Comparison of ENCODE assay signal across 15 cellular contexts in the genomic region with DNA sequence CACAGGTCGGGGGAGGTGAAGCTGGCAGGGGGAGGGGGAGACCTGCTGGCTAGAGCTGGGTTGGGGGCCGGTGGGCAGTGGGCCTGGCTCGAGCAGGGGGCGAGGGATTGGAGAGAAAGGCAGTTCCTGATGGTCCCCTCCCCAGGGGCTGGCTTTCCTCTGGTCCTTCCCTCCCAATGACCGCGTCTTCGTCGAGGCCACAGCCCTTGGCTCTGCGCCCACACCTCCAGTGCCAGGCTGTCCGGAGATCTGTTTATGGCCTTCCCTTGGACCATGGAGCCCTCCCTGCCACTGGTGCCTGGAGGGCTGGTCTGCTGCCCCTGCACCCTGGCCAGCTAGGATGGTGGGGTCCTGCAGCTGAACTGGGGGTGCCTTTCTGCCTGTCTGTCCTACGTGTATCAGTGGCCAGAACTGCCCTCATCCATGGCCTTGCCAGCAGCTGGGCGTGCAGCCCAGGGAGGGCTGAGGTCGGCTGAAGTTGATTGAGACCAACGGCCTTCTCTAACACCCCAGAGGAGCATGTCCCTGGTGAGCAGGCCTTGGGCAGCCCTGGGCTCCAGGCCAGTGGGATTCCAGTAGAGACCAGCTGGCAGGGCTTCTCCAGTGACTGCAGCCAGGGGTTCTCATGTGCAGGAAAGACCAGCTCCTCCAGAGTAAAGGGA. TPM values are rescaled to one million over a fixed set of nuclear protein-coding genes. Genes with fewer than 3 reads are reported as not detected.
A peak's percentile ranks its signal among the peaks of the same experiment; 100 is the strongest.
DNase-seq lines count a peak whose midpoint lies in the region; ATAC-seq, FAIRE-seq and TF ChIP-seq lines count a peak whose summit lies in the region.
"Had no signal": no experiment of that assay in that cellular context is flagged by ENCODE, and none has a peak within 500 bp of the region (broad histone marks: within the 10 kb centered on the region; RNA-seq: fewer than 3 reads in every experiment).

No MANE protein-coding gene starts in this region.

- no peak for FAIRE-seq in pancreas (lab: Jason Lieb, UNC)

- peaks cover 9 to 15% (median 13%) of the 10 kb centered on the region in 3 donors for H3K4me1 ChIP-seq in pancreas

- peak overlapping the region; percentile 11 for H3K4me3 Mint-ChIP-seq in activated B cell treated with CpG ODN at 0.5 μM for 24 hours
- H3K4me3 Mint-ChIP-seq: activated CD4-positive, alpha-beta T cell treated with anti-CD3 and anti-CD28 coated beads, Interleukin-2, amount 10 ng/mL, durations not matched to agents 7 days and 5 days; natural killer cell treated with Interleukin-12 subunit alpha and Interleukin-12 subunit beta and Interleukin-15 and Interleukin-18, amount 100 ng/mL, for 72 hours; type B pancreatic cell had no signal

- CTCF ChIA-PET in activated B cell treated with CpG ODN at 0.5 μM for 24 hours (lab: Charles Lee) = interaction anchor here (1.0 kb wide), 1 partner anchor 60 kb away, joined by 3 read pairs; no protein-coding TSS in a partner anchor

- peak overlapping the region in 2 of 4 donors; percentile 29 to 46 for H3K27ac ChIP-seq in pancreas

- no peaks in the 10 kb centered on the region for H3K36me3 ChIP-seq in pancreas

- TF ChIP-seq CTCF in AG10803 (conservative IDR thresholded peaks at IDR 0.05; ENCODE audit: low read length) = no peak
- no peak for TF ChIP-seq CTCF in activated B cell treated with CpG ODN at 0.5 μM for 24 hours (IDR thresholded peaks at IDR 0.05)
- no peak for TF ChIP-seq CTCF in pancreas (IDR thresholded peaks at IDR 0.05)

- no peak overlapping the region for H3K4me3 ChIP-seq in AG10803 (ENCODE audit: low read length)
- H3K4me3 ChIP-seq in pancreas = no peak overlapping the region

- no peak overlapping the region for H3K27ac Mint-ChIP-seq in activated B cell treated with CpG ODN at 0.5 μM for 24 hours
- H3K27ac Mint-ChIP-seq: natural killer cell treated with Interleukin-12 subunit alpha and Interleukin-12 subunit beta and Interleukin-15 and Interleukin-18, amount 100 ng/mL, for 72 hours; type B pancreatic cell had no signal

- POLR2A ChIA-PET in activated B cell treated with CpG ODN at 0.5 μM for 24 hours (lab: Charles Lee) = interaction anchor here (0.6 to 5.8 kb wide), 3 partner anchors 13 to 633 kb away, joined by 3 to 59 read pairs (median 3); a partner anchor contains a TSS

- DNase-seq in AG10803 (ENCODE audit: low read depth) (peak; percentile 15), activated B cell treated with CpG ODN at 0.5 μM for 24 hours (no peak), Right ventricle myocardium superior (peak; percentile 83), pancreas (peak; percentile 53 to 87 (median 68)), epidermal melanocyte (ENCODE audit: insufficient read length, low spot score) (no peak)
- DNase-seq: activated CD4-positive, alpha-beta T cell treated with anti-CD3 and anti-CD28 coated beads, Interleukin-2, amount 10 ng/mL, durations not matched to agents 7 days and 5 days; DMS53; kidney glomerular epithelial cell; NCI-H1417 treated with DMSO at 0.1 percent for 48 hours; NCI-H524 treated with DMSO at 0.1 percent for 48 hours had no signal

- peaks cover 3% of the 10 kb centered on the region for H3K9me3 Mint-ChIP-seq in activated B cell treated with CpG ODN at 0.5 μM for 24 hours
- H3K9me3 Mint-ChIP-seq: activated CD4-positive, alpha-beta T cell treated with anti-CD3 and anti-CD28 coated beads, Interleukin-2, amount 10 ng/mL, durations not matched to agents 7 days and 5 days; natural killer cell treated with Interleukin-12 subunit alpha and Interleukin-12 subunit beta and Interleukin-15 and Interleukin-18, amount 100 ng/mL, for 72 hours; type B pancreatic cell had no signal

- WGBS in pancreas, 2 donors = 32 to 37% methylated on average over 14 of the region's 14 CpGs

- peaks cover 86% of the 10 kb centered on the region for H3K4me1 Mint-ChIP-seq in activated B cell treated with CpG ODN at 0.5 μM for 24 hours

- no peaks in the 10 kb centered on the region for H3K27me3 ChIP-seq in pancreas

- H3K9me3 ChIP-seq in pancreas = no peaks in the 10 kb centered on the region

- no peaks in the 10 kb centered on the region for H3K27me3 Mint-ChIP-seq in activated B cell treated with CpG ODN at 0.5 μM for 24 hours
- H3K27me3 Mint-ChIP-seq: activated CD4-positive, alpha-beta T cell treated with anti-CD3 and anti-CD28 coated beads, Interleukin-2, amount 10 ng/mL, durations not matched to agents 7 days and 5 days; natural killer cell treated with Interleukin-12 subunit alpha and Interleukin-12 subunit beta and Interleukin-15 and Interleukin-18, amount 100 ng/mL, for 72 hours; type B pancreatic cell had no signal

- no peak for ATAC-seq in activated B cell treated with CpG ODN at 0.5 μM for 24 hours (ENCODE audit: low read depth)
- peak; percentile 81 for ATAC-seq in Right ventricle myocardium superior (ENCODE audit: poor library complexity)
- ATAC-seq in pancreas = peak; percentile 71 to 86 (median 78)
- ATAC-seq in GM21528 (IDR thresholded peaks at IDR 0.05; ENCODE audit: low FRiP score, unreplicated experiment) = no peak
- no peak for ATAC-seq in HG02973 (IDR thresholded peaks at IDR 0.05; ENCODE audit: unreplicated experiment)
- no peak for ATAC-seq in HG02870 (IDR thresholded peaks at IDR 0.05; ENCODE audit: unreplicated experiment)

- intact Hi-C loops in activated B cell treated with CpG ODN at 0.5 μM for 24 hours (cut with micrococcal nuclease) = loop anchor here (2.0 kb wide), 1 partner anchor 16 kb away; a partner anchor contains a TSS
- intact Hi-C loops in Right ventricle myocardium superior (cut with DNase I) = no loop called here
- intact Hi-C loops in pancreas (cut with DNase I) = no loop called here

- peaks cover 23% of the 10 kb centered on the region for H3K36me3 Mint-ChIP-seq in activated B cell treated with CpG ODN at 0.5 μM for 24 hours (ENCODE audit: low read depth)
- H3K36me3 Mint-ChIP-seq: natural killer cell treated with Interleukin-12 subunit alpha and Interleukin-12 subunit beta and Interleukin-15 and Interleukin-18, amount 100 ng/mL, for 72 hours had no signal

RNA-seq across cellular contexts. Expression of a gene that starts 12.3 kb away (rescaled TPM):
- total RNA-seq in activated B cell treated with CpG ODN at 0.5 μM for 24 hours (46.1 and 47.2 TPM in 2 replicates), Right ventricle myocardium superior (62.3 TPM), pancreas (10 to 100 TPM in 3 of 6 donors, 1 to 10 TPM in 3; 4.0 to 18.3 (median 9.6) TPM)
- 10 to 100 TPM; 16.5 to 20.4 TPM for polyA plus RNA-seq in pancreas

RNA-seq across cellular contexts. Expression of a gene that starts 16.6 kb away (rescaled TPM):
- total RNA-seq in activated B cell treated with CpG ODN at 0.5 μM for 24 hours = 2.3 and 6.5 TPM in 2 replicates
- total RNA-seq in Right ventricle myocardium superior = 31.4 TPM
- total RNA-seq in pancreas = 10 to 100 TPM in 3 of 6 donors, 1 to 10 TPM in 3; 5.0 to 19.4 (median 9.5) TPM
- 10 to 100 TPM; 52.5 to 57.8 TPM for polyA plus RNA-seq in pancreas

RNA-seq across cellular contexts. Expression of a gene that starts 46.9 kb away (rescaled TPM):
- total RNA-seq in activated B cell treated with CpG ODN at 0.5 μM for 24 hours (34.6 and 35.5 TPM in 2 replicates), Right ventricle myocardium superior (15.4 TPM), pancreas (10 to 100 TPM; 14.9 to 23.5 (median 16.4) TPM)
- polyA plus RNA-seq in pancreas = 10 to 100 TPM; 31.3 to 31.9 TPM

Comparison
In these comparisons a context has a peak if more than half of its experiments do, and no peak if none do; other contexts are left out.
1. DNase-seq: peak in AG10803 (single experiment), Right ventricle myocardium superior (single experiment) and pancreas (6 of 6); none in activated B cell treated with CpG ODN at 0.5 μM for 24 hours (single experiment) and epidermal melanocyte (single experiment).
2. ATAC-seq: peak in Right ventricle myocardium superior (single experiment) and pancreas (4 of 4); none in activated B cell treated with CpG ODN at 0.5 μM for 24 hours (single experiment), GM21528 (single experiment), HG02973 (single experiment) and HG02870 (single experiment).